21 cellular contexts compared by ENCODE assay signal in the genomic region with DNA sequence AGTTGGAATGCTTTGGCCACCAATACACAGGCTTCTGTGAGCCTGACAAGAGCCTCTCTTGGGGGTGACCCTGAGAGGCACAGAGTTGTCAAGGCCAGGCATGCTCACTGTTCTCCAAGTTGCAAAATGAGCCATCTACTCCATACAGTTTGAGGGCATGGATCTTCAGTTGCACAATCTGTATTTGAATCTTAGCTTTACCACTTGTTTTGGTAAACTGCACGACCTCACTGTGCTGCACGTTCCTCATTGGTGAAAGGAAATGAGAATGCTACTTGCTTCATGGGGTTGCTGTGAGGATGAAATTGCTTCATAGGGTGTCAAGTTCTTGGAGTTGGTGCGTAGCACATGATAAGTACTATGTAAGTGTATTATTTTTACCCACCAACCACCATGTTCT. TPM values are rescaled to one million over a fixed set of nuclear protein-coding genes. Genes with fewer than 3 reads are reported as not detected.
A peak's percentile ranks its signal among the peaks of the same experiment; 100 is the strongest.
DNase-seq lines count a peak whose midpoint lies in the region; ATAC-seq, FAIRE-seq and TF ChIP-seq lines count a peak whose summit lies in the region.
"Had no signal": no experiment of that assay in that cellular context is flagged by ENCODE, and none has a peak within 500 bp of the region (broad histone marks: within the 10 kb centered on the region; RNA-seq: fewer than 3 reads in every experiment).

No MANE protein-coding gene starts in this region.

- no peak overlapping the region for H3K4me3 Mint-ChIP-seq in nephron progenitor cell
- H3K4me3 Mint-ChIP-seq: activated CD4-positive, alpha-beta memory T cell treated with anti-CD3 and anti-CD28 coated beads for 36 hours; activated T-cell treated with anti-CD3 and anti-CD28 coated beads, Interleukin-2, amount 50 U/mL, for 4 hours; brain; CD4-positive, alpha-beta memory T cell; neural crest cell; stimulated activated naive CD8-positive, alpha-beta T cell treated with anti-CD3 and anti-CD28 coated beads, Interleukin-15, amount 100 ng/mL, for 72 hours had no signal

- dilution Hi-C loops in mammary epithelial cell (cut with HindIII; ENCODE audit: low sequenced_read_pairs), result no loop called here

- H3K4me2 ChIP-seq in mammary epithelial cell (ENCODE audit: insufficient read depth, low read depth, low read length) (no peak overlapping the region), HepG2 (ENCODE audit: low read depth, low read length) (peak overlapping the region; percentile 19; the same call in 1 of the 2 replicates)

- ATAC-seq in HepG2 (peak; percentile 55), omental fat pad (ENCODE audit: low FRiP score) (no peak)
- ATAC-seq in activated CD4-positive, CD25-positive, alpha-beta regulatory T cell treated with anti-CD3 and anti-CD28 coated beads, Interleukin-2, amount 50 U/mL, for 24 hours, result no peak
- ATAC-seq: activated naive CD4-positive, alpha-beta T cell treated with anti-CD3 and anti-CD28 coated beads, Interleukin-2, amount 50 U/mL, for 72 hours; activated T-cell treated with anti-CD3 and anti-CD28 coated beads, Interleukin-2, amount 50 U/mL, for 4 hours; Panc1; stimulated activated naive CD8-positive, alpha-beta T cell treated with anti-CD3 and anti-CD28 coated beads, Interleukin-15, amount 100 ng/mL, for 72 hours had no signal

- peaks cover 10% of the 10 kb centered on the region for H3K36me3 Mint-ChIP-seq in nephron progenitor cell (ENCODE audit: low read depth)
- H3K36me3 Mint-ChIP-seq: activated CD4-positive, alpha-beta memory T cell treated with anti-CD3 and anti-CD28 coated beads for 36 hours; activated naive CD4-positive, alpha-beta T cell treated with anti-CD3 and anti-CD28 coated beads, Interleukin-2, amount 50 U/mL, for 72 hours; brain; CD4-positive, alpha-beta memory T cell had no signal

- POLR2A ChIA-PET in HepG2 (lab: Yijun Ruan, JAX), result interaction anchor here (1.0 to 2.3 kb wide), 2 partner anchors 10 to 16 kb away, joined by 3 to 40 read pairs; a partner anchor contains a TSS

- no peak for TF ChIP-seq RAD21 in HepG2 (CRISPR knock-in tag; IDR thresholded peaks at IDR 0.05)

- intact Hi-C loops in mammary epithelial cell (cut with micrococcal nuclease), result no loop called here
- intact Hi-C loops in HepG2 (cut with micrococcal nuclease; ENCODE audit: unreplicated experiment), result loop anchor here (1.0 kb wide), 1 partner anchor 10 kb away; no protein-coding TSS in a partner anchor

- DNase-seq in CD1c-positive myeloid dendritic cell (ENCODE audit: extremely low spot score) (peak; percentile 78), NOMO-1 (lab: John Stamatoyannopoulos, UW; ENCODE audit: unreplicated experiment in 2 of 2) (peak; percentile 77 to 91), mammary epithelial cell (peak; percentile 16), HepG2 (ENCODE audit: low spot score) (no peak), omental fat pad (ENCODE audit: low spot score) (no peak), dermis blood vessel endothelial cell (no peak), nephron progenitor cell (no peak)
- DNase-seq: activated CD4-positive, alpha-beta memory T cell treated with anti-CD3 and anti-CD28 coated beads for 36 hours; activated T-cell treated with anti-CD3 and anti-CD28 coated beads, Interleukin-2, amount 50 U/mL, for 4 hours; CD4-positive, alpha-beta memory T cell; DMS79; MM.1S; NCI-H2029 treated with DMSO at 0.1 percent for 48 hours; stimulated activated naive CD8-positive, alpha-beta T cell treated with anti-CD3 and anti-CD28 coated beads, Interleukin-15, amount 100 ng/mL, for 72 hours had no signal

- CTCF ChIA-PET in mammary epithelial cell (lab: Charles Lee; ENCODE audit: low non-redundant PET) (no interaction called here), HepG2 (lab: Yijun Ruan, JAX; ENCODE audit: low intra/inter-chr PET ratio, low total read pairs) (no interaction called here)

- TF ChIP-seq POLR2A in HepG2 (IDR thresholded peaks at IDR 0.05; ENCODE audit: insufficient read depth in 1 of 2, low read depth in 2 of 2, low read length in 2 of 2), result 0 out of 4 replicates have a peak, but pooled peaks of 1 of the 2 experiments have one; percentile 15

- no peak overlapping the region for H2AFZ ChIP-seq in mammary epithelial cell (ENCODE audit: low read depth, low read length)
- no peak overlapping the region for H2AFZ ChIP-seq in HepG2 (ENCODE audit: low read length)

- no peak overlapping the region for H3K27ac ChIP-seq in mammary epithelial cell (ENCODE audit: insufficient read depth, low read depth, low read length)
- no peak overlapping the region for H3K27ac ChIP-seq in HepG2 (ENCODE audit: extremely low read length, insufficient read depth, low read length)
- H3K27ac ChIP-seq: esophagus muscularis mucosa had no signal

- FAIRE-seq in HepG2 (lab: Jason Lieb, UNC), result peak; percentile 49

- no peak overlapping the region for H3K9ac ChIP-seq in mammary epithelial cell (ENCODE audit: insufficient read depth, low read length)
- no peak overlapping the region for H3K9ac ChIP-seq in HepG2 (ENCODE audit: insufficient read depth, low read depth, low read length)

- peaks cover 13% of the 10 kb centered on the region for H3K4me1 Mint-ChIP-seq in nephron progenitor cell

- in situ Hi-C loops in mammary epithelial cell (cut with MboI; ENCODE audit: low sequenced_read_pairs in 2 of 2), result no loop called here
- in situ Hi-C loops in HepG2 (cut with HindIII; ENCODE audit: extremely low pct_ligation_motif_present, low pct_unique_long_range_greater_than_20kb), result no loop called here

- H4K20me1 ChIP-seq in mammary epithelial cell (ENCODE audit: insufficient read depth, low read length), result no peaks in the 10 kb centered on the region
- H4K20me1 ChIP-seq in HepG2 (ENCODE audit: insufficient read depth, low read length), result no peaks in the 10 kb centered on the region

- no peaks in the 10 kb centered on the region for H3K36me3 ChIP-seq in mammary epithelial cell (ENCODE audit: insufficient read depth, low read length)
- H3K36me3 ChIP-seq in HepG2 (replicated peaks in 1 of 2; ENCODE audit: control insufficient read depth in 1 of 2, insufficient read depth in 2 of 2, low read length in 2 of 2), result no peaks in the 10 kb centered on the region
- H3K36me3 ChIP-seq: esophagus muscularis mucosa, HAP-1 had no signal

- no peaks in the 10 kb centered on the region for H3K9me3 ChIP-seq in mammary epithelial cell (replicated peaks; ENCODE audit: insufficient read depth, low read length)
- H3K9me3 ChIP-seq in HepG2 (ENCODE audit: low read length), result no peaks in the 10 kb centered on the region
- H3K9me3 ChIP-seq: esophagus muscularis mucosa, HAP-1 had no signal

- no peak overlapping the region for H3K27ac Mint-ChIP-seq in nephron progenitor cell
- H3K27ac Mint-ChIP-seq: activated CD4-positive, alpha-beta memory T cell treated with anti-CD3 and anti-CD28 coated beads for 36 hours; activated naive CD4-positive, alpha-beta T cell treated with anti-CD3 and anti-CD28 coated beads, Interleukin-2, amount 50 U/mL, for 72 hours; brain; stimulated activated naive CD8-positive, alpha-beta T cell treated with anti-CD3 and anti-CD28 coated beads, Interleukin-15, amount 100 ng/mL, for 72 hours had no signal

- no peaks in the 10 kb centered on the region for H3K27me3 ChIP-seq in mammary epithelial cell (ENCODE audit: insufficient read depth, low read length)
- H3K27me3 ChIP-seq in HepG2 (ENCODE audit: control insufficient read depth in 1 of 2, insufficient read depth in 2 of 2, low read length in 2 of 2), result no peaks in the 10 kb centered on the region; a peak in 1 of 5 replicates
- H3K27me3 ChIP-seq: esophagus muscularis mucosa had no signal

- H3K79me2 ChIP-seq in mammary epithelial cell (ENCODE audit: insufficient read depth, low read length), result no peaks in the 10 kb centered on the region
- no peaks in the 10 kb centered on the region for H3K79me2 ChIP-seq in HepG2 (ENCODE audit: insufficient read depth, low read length)

- 78% methylated on average over 3 of the region's 3 CpGs for WGBS in mammary epithelial cell (ENCODE audit: low coverage, missing lambda C conversion rate)
- 14% methylated on average over 3 of the region's 3 CpGs for WGBS in HepG2 (ENCODE audit: low lambda C conversion rate)

- peaks cover 4% of the 10 kb centered on the region for H3K27me3 Mint-ChIP-seq in nephron progenitor cell (ENCODE audit: low read depth, poor library complexity)
- H3K27me3 Mint-ChIP-seq: stimulated activated naive CD8-positive, alpha-beta T cell treated with anti-CD3 and anti-CD28 coated beads, Interleukin-15, amount 100 ng/mL, for 72 hours had no signal

- BruUV-seq in mammary epithelial cell (replicated peaks; lab: Mats Ljungman, UMichigan) (no TSS peak), HepG2 (replicated peaks; lab: Mats Ljungman, UMichigan) (no TSS peak)

- H3K4me1 ChIP-seq in mammary epithelial cell (ENCODE audit: insufficient read depth, low read length), result peaks cover 5% of the 10 kb centered on the region
- H3K4me1 ChIP-seq in HepG2 (ENCODE audit: insufficient read depth, low read length), result peaks cover 24% of the 10 kb centered on the region

- TF ChIP-seq EP300 in HepG2 (IDR thresholded peaks at IDR 0.05; ENCODE audit: low read depth in 2 of 2, low read length in 2 of 2), result no peak
- TF ChIP-seq EP300 in HepG2 (CRISPR knock-in tag; IDR thresholded peaks at IDR 0.05; ENCODE audit: borderline replicate concordance), result no peak

- TF ChIP-seq CTCF in mammary epithelial cell (conservative IDR thresholded peaks at IDR 0.05 in 1 of 2, IDR thresholded peaks at IDR 0.05 in 1 of 2; ENCODE audit: extremely low read depth in 1 of 2, insufficient read depth in 1 of 2, low read depth in 1 of 2, low read length in 2 of 2), result no peak
- TF ChIP-seq CTCF in HepG2 (CRISPR knock-in tag; IDR thresholded peaks at IDR 0.05), result no peak
- no peak for TF ChIP-seq CTCF in omental fat pad (IDR thresholded peaks at IDR 0.05)
- TF ChIP-seq CTCF in nephron progenitor cell (IDR thresholded peaks at IDR 0.05), result no peak

- H3K9me3 Mint-ChIP-seq in nephron progenitor cell, result peaks cover 9% of the 10 kb centered on the region
- H3K9me3 Mint-ChIP-seq: activated CD4-positive, alpha-beta memory T cell treated with anti-CD3 and anti-CD28 coated beads for 36 hours; activated naive CD4-positive, alpha-beta T cell treated with anti-CD3 and anti-CD28 coated beads, Interleukin-2, amount 50 U/mL, for 72 hours; activated T-cell treated with anti-CD3 and anti-CD28 coated beads, Interleukin-2, amount 50 U/mL, for 4 hours; CD4-positive, alpha-beta memory T cell; stimulated activated naive CD8-positive, alpha-beta T cell treated with anti-CD3 and anti-CD28 coated beads, Interleukin-15, amount 100 ng/mL, for 72 hours had no signal

- H3K4me3 ChIP-seq in mammary epithelial cell (replicated peaks in 1 of 3; ENCODE audit: insufficient read depth in 1 of 3, low read depth in 2 of 3, low read length in 3 of 3), result no peak overlapping the region
- H3K4me3 ChIP-seq in HepG2 (replicated peaks in 1 of 3; ENCODE audit: insufficient read depth in 1 of 3, low read depth in 2 of 3, low read length in 3 of 3), result no peak overlapping the region
- H3K4me3 ChIP-seq: esophagus muscularis mucosa, HAP-1 had no signal

RNA-seq across cellular contexts. Expression of a gene that starts 12.0 kb away (rescaled TPM):
- total RNA-seq in mammary epithelial cell (under 1 TPM in 1 of 2 donors, not detected in 1; 0.67 TPM), HepG2 (2016; rRNA removed; fragmentation: Illumina TruSeq; extraction: Trizol) (34.1 and 42.7 TPM in 2 replicates), omental fat pad (1 to 10 TPM; 3.0 to 7.2 (median 3.9) TPM), dermis blood vessel endothelial cell (not detected in 2 replicates)
- polyA plus RNA-seq in mammary epithelial cell (not detected), HepG2 (2011; rRNA removed) (35.2 and 36.1 TPM in 2 replicates)
- polyA minus RNA-seq in mammary epithelial cell, result not detected
- 15.3 and 15.6 TPM in 2 replicates for total RNA-seq in HepG2 (2016; cell fraction: cytosol; rRNA removed; fragmentation: Illumina TruSeq; extraction: Trizol; ENCODE audit: low read depth)
- total RNA-seq in HepG2 (2016; cell fraction: insoluble cytoplasmic fraction; rRNA removed; fragmentation: Illumina TruSeq; extraction: Trizol), result 29.0 and 39.0 TPM in 2 replicates
- total RNA-seq in HepG2 (2016; cell fraction: membrane; rRNA removed; fragmentation: Illumina TruSeq; extraction: Trizol), result 16.2 and 18.8 TPM in 2 replicates
- total RNA-seq in HepG2 (2016; cell fraction: nucleus; rRNA removed; fragmentation: Illumina TruSeq; extraction: Trizol), result 32.7 and 34.7 TPM in 2 replicates
- 21.6 and 34.6 TPM in 2 replicates for polyA plus RNA-seq in HepG2 (2011; cell fraction: cytosol; rRNA removed)
- polyA plus RNA-seq in HepG2 (2011; cell fraction: nucleus; rRNA removed), result 105 and 120 TPM in 2 replicates
- polyA plus RNA-seq in HepG2 (2012), result 24.0 and 29.7 TPM in 2 replicates
- polyA plus RNA-seq in HepG2 (2016; cell fraction: cytosol; fragmentation: Illumina TruSeq; extraction: Trizol; ENCODE audit: low read depth), result 20.5 and 22.5 TPM in 2 replicates
- 34.1 and 36.9 TPM in 2 replicates for polyA plus RNA-seq in HepG2 (2016; cell fraction: insoluble cytoplasmic fraction; fragmentation: Illumina TruSeq; extraction: Trizol; ENCODE audit: low read depth)
- polyA plus RNA-seq in HepG2 (2016; cell fraction: membrane; fragmentation: Illumina TruSeq; extraction: Trizol; ENCODE audit: low read depth), result 23.2 and 26.6 TPM in 2 replicates
- polyA plus RNA-seq in HepG2 (2016; cell fraction: nucleus; fragmentation: Illumina TruSeq; extraction: Trizol; ENCODE audit: insufficient read depth, low read depth), result 70.0 and 73.3 TPM in 2 replicates
- polyA minus RNA-seq in HepG2 (2011; rRNA and poly(A)+ RNA removed; ENCODE audit: low replicate concordance), result 0.28 and 57.0 TPM in 2 replicates
- 15.6 and 18.8 TPM in 2 replicates for polyA minus RNA-seq in HepG2 (2011; cell fraction: cytosol; rRNA and poly(A)+ RNA removed)
- 34.4 and 36.6 TPM in 2 replicates for polyA minus RNA-seq in HepG2 (2011; cell fraction: nucleus; rRNA and poly(A)+ RNA removed)

RNA-seq across cellular contexts. Expression of a gene that starts 40.4 kb away (rescaled TPM):
- total RNA-seq in mammary epithelial cell (under 1 TPM in 1 of 2 donors, not detected in 1; 0.17 TPM), HepG2 (2016; rRNA removed; fragmentation: Illumina TruSeq; extraction: Trizol) (6.5 and 8.0 TPM in 2 replicates), omental fat pad (under 1 TPM in 3 of 4 donors, not detected in 1; 0.44 to 0.96 (median 0.65) TPM), dermis blood vessel endothelial cell (not detected in 2 replicates)
- polyA plus RNA-seq in mammary epithelial cell (not detected), HepG2 (2011; rRNA removed) (9.0 and 11.3 TPM in 2 replicates)
- polyA minus RNA-seq in mammary epithelial cell, result not detected
- 0.40 and 0.97 TPM in 2 replicates for total RNA-seq in HepG2 (2016; cell fraction: cytosol; rRNA removed; fragmentation: Illumina TruSeq; extraction: Trizol; ENCODE audit: low read depth)
- total RNA-seq in HepG2 (2016; cell fraction: insoluble cytoplasmic fraction; rRNA removed; fragmentation: Illumina TruSeq; extraction: Trizol), result 5.2 and 7.1 TPM in 2 replicates
- total RNA-seq in HepG2 (2016; cell fraction: membrane; rRNA removed; fragmentation: Illumina TruSeq; extraction: Trizol), result 2.6 TPM in 2 replicates
- 6.6 and 6.8 TPM in 2 replicates for total RNA-seq in HepG2 (2016; cell fraction: nucleus; rRNA removed; fragmentation: Illumina TruSeq; extraction: Trizol)
- polyA plus RNA-seq in HepG2 (2011; cell fraction: cytosol; rRNA removed), result 4.6 and 5.3 TPM in 2 replicates
- 50.2 and 58.5 TPM in 2 replicates for polyA plus RNA-seq in HepG2 (2011; cell fraction: nucleus; rRNA removed)
- polyA plus RNA-seq in HepG2 (2012), result 7.4 and 10.0 TPM in 2 replicates
- 0.54 and 0.68 TPM in 2 replicates for polyA plus RNA-seq in HepG2 (2016; cell fraction: cytosol; fragmentation: Illumina TruSeq; extraction: Trizol; ENCODE audit: low read depth)
- polyA plus RNA-seq in HepG2 (2016; cell fraction: insoluble cytoplasmic fraction; fragmentation: Illumina TruSeq; extraction: Trizol; ENCODE audit: low read depth), result 6.9 and 8.9 TPM in 2 replicates
- 1.8 and 2.0 TPM in 2 replicates for polyA plus RNA-seq in HepG2 (2016; cell fraction: membrane; fragmentation: Illumina TruSeq; extraction: Trizol; ENCODE audit: low read depth)
- 29.7 and 30.8 TPM in 2 replicates for polyA plus RNA-seq in HepG2 (2016; cell fraction: nucleus; fragmentation: Illumina TruSeq; extraction: Trizol; ENCODE audit: insufficient read depth, low read depth)
- polyA minus RNA-seq in HepG2 (2011; rRNA and poly(A)+ RNA removed; ENCODE audit: low replicate concordance), result 18.1 TPM in 1 of 2 replicates, not detected in the other
- 4.5 and 5.7 TPM in 2 replicates for polyA minus RNA-seq in HepG2 (2011; cell fraction: cytosol; rRNA and poly(A)+ RNA removed)
- polyA minus RNA-seq in HepG2 (2011; cell fraction: nucleus; rRNA and poly(A)+ RNA removed), result 7.3 and 8.8 TPM in 2 replicates
- total RNA-seq: activated CD4-positive, alpha-beta memory T cell treated with anti-CD3 and anti-CD28 coated beads for 36 hours; CD4-positive, alpha-beta memory T cell had no signal
- polyA plus RNA-seq: CD4-positive, alpha-beta memory T cell had no signal

Comparison
In these comparisons a context has a peak if more than half of its experiments do, and no peak if none do; other contexts are left out.
1. DNase-seq: peak in CD1c-positive myeloid dendritic cell (single experiment), NOMO-1 (2 of 2) and mammary epithelial cell (single experiment); none in HepG2 (single experiment), omental fat pad (single experiment), dermis blood vessel endothelial cell (single experiment) and nephron progenitor cell (single experiment).